8 cellular contexts compared by ENCODE assay signal in the genomic region with DNA sequence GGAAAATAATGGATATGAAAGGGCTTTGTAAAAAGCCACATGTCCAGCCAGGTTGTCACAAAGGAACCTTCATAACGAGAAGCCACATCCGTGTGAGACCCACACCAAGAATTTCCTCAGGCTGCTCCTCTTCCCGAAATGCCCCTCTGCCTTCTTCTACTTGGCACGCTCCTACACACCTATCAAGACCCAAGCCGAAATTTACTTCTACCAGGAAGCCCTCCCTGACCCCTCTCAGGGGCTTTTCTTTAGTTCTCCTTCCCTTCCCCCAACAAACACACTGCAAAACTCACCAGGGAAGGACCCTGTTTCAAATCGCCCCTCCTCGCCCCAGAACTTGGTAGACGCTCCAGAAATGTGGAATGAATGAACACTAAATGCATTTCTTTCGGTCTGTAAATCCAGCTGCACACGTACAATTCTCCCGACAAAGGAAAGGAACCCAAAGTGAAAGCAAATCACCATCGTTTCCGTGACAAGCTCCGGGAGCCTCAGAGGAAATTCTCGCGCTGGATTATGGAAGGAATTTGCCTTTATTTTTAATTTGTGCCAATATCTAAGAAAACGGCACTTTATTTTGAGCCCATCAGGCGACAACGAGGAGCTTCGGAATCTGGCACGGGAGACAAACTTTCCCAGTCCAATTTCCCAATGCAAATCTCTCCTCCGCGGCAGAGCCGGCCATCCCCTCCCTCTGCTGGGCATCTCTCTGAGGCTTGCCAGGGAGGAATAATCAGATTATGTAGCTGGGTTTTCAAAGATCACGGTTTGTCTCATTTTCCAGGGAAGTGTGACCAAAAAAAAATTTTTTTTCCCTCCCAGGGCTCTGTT. TPM values are rescaled to one million over a fixed set of nuclear protein-coding genes. Genes with fewer than 3 reads are reported as not detected.
A peak's percentile ranks its signal among the peaks of the same experiment; 100 is the strongest.
DNase-seq lines count a peak whose midpoint lies in the region; ATAC-seq and TF ChIP-seq lines count a peak whose summit lies in the region.

No MANE protein-coding gene starts in this region.

- no peaks in the 10 kb centered on the region for H3K36me3 Mint-ChIP-seq in glutamatergic neuron (ENCODE audit: unreplicated experiment)

- peaks cover 10% of the 10 kb centered on the region for H3K27me3 Mint-ChIP-seq in glutamatergic neuron (ENCODE audit: unreplicated experiment)

- no peaks in the 10 kb centered on the region; the same call in 1 of the 2 replicates for H3K4me1 ChIP-seq in HAP-1

- H3K36me3 ChIP-seq in HAP-1 (replicated peaks): no peaks in the 10 kb centered on the region

- peak overlapping the region; percentile 29 for H3K4me3 ChIP-seq in HAP-1
- peak overlapping the region; percentile 16 to 40 (median 30) for H3K4me3 ChIP-seq in skin epidermis

- H3K4me1 Mint-ChIP-seq in glutamatergic neuron (ENCODE audit: low read depth, unreplicated experiment): peaks cover 31% of the 10 kb centered on the region

- no peak for ATAC-seq in HG03175 (IDR thresholded peaks at IDR 0.05; ENCODE audit: unreplicated experiment)

- H3K27ac ChIP-seq in VCaP (peak overlapping the region; percentile 27; the same call in 1 of the 2 replicates), skin epidermis (peak overlapping the region in 13 of 21 experiments; percentile 3 to 71 (median 40))

- no peaks in the 10 kb centered on the region for H3K9me3 ChIP-seq in HAP-1

- in situ Hi-C loops in HAP-1 (cut with MboI; ENCODE audit: low sequenced_read_pairs): no loop called here

- H3K9me3 Mint-ChIP-seq in glutamatergic neuron (ENCODE audit: unreplicated experiment): peaks cover 16% of the 10 kb centered on the region

- peaks cover 13% of the 10 kb centered on the region for H3K27me3 ChIP-seq in HAP-1 (ENCODE audit: low read depth)

- H3K4me3 Mint-ChIP-seq in glutamatergic neuron (ENCODE audit: unreplicated experiment): peak overlapping the region; percentile 51

- peak; percentile 13 to 30 for DNase-seq in HAP-1 (ENCODE audit: low spot score in 2 of 2)
- no peak for DNase-seq in glutamatergic neuron
- DNase-seq in GOT3 (lab: John Stamatoyannopoulos, UW): no peak
- DNase-seq in DMS153 (lab: John Stamatoyannopoulos, UW): no peak
- no peak for DNase-seq in NCI-H1417 treated with DMSO at 0.1 percent for 48 hours (lab: John Stamatoyannopoulos, UW)

- H3K27ac Mint-ChIP-seq in glutamatergic neuron (ENCODE audit: unreplicated experiment): peak overlapping the region; percentile 20

- TF ChIP-seq CTCF in VCaP (conservative IDR thresholded peaks at IDR 0.05) (peak; percentile 20; the same call in 1 of the 2 replicates), glutamatergic neuron (IDR thresholded peaks at IDR 0.05; ENCODE audit: partially characterized antibody, unreplicated experiment) (no peak)

RNA-seq across cellular contexts. Expression of a gene that starts 13.2 kb away (rescaled TPM):
- 3.2 TPM for total RNA-seq in glutamatergic neuron (ENCODE audit: unreplicated experiment)

Comparison
In these comparisons a context has a peak if more than half of its experiments do, and no peak if none do; other contexts are left out.
1. DNase-seq: peak in HAP-1 (2 of 2); none in glutamatergic neuron (single experiment), GOT3 (single experiment), DMS153 (single experiment) and NCI-H1417 treated with DMSO at 0.1 percent for 48 hours (single experiment).